ENCODE assay signal across 1 cellular context in the genomic region with DNA sequence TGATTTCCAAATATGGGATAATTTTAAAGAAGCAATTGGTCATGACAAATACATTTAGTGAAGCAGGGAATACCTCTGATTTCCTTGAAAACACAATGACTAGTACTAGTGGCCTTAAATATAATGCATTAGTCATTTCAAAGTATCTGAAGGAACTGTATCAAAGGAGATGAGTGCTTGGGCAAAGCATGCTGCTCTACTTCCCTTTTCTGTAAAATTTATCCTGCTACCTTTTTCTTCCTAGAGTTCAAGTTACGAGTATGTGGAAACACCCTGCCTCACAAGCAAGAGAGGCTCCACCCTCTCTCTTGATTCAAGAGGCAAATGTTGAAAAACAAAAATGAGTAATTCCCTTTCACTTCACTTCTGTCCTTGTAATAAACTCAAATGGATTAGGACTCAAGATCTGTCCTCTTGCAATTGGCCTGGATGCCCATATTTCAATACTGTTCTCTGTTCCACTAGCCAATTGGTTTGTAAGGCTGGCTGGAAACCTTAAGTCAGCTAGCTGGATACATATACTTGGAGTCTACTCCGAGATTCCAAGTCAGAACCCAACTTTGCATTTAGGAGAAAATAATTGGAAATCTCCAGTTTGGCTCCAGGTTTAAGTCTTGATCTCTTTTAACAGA.
TF ChIP-seq lines count a peak whose summit lies in the region.

No MANE protein-coding gene starts in this region.

TF ChIP-seq in IMR-90, 13 proteins besides CTCF, POLR2A, EP300 and RAD21:
- TF ChIP-seq, protein P1, sequence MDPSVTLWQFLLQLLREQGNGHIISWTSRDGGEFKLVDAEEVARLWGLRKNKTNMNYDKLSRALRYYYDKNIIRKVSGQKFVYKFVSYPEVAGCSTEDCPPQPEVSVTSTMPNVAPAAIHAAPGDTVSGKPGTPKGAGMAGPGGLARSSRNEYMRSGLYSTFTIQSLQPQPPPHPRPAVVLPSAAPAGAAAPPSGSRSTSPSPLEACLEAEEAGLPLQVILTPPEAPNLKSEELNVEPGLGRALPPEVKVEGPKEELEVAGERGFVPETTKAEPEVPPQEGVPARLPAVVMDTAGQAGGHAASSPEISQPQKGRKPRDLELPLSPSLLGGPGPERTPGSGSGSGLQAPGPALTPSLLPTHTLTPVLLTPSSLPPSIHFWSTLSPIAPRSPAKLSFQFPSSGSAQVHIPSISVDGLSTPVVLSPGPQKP (IDR thresholded peaks at IDR 0.05; ENCODE audit: borderline replicate concordance, low read depth, low read length): no peak
- peak; percentile 47; the same call in 1 of the 2 replicates for TF ChIP-seq CEBPB (IDR thresholded peaks at IDR 0.05; ENCODE audit: low read depth, low read length)
- no peak for TF ChIP-seq MAFK (IDR thresholded peaks at IDR 0.05; ENCODE audit: low read depth, low read length)
- no peak for TF ChIP-seq SMC3 (IDR thresholded peaks at IDR 0.05; ENCODE audit: low read depth, low read length)
